10 cellular contexts compared by ENCODE assay signal in the genomic region with DNA sequence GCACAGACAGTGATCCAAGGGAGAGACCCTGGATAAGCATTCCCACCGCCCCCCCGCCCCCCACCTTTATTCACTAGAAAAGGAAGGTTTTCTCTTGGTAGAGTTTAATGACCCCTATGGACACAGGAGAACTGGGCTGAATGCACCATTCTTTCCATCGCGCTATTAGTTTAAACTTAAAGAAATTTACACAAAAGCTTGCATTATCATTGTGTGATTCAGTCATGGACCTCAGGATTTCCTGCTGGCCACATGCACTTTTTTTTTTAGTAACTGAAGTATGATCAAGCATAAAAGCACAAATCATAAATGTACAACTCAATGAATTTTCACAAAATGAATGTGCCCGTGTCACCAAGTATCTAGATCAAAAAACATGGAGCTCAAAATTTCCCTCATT.
"Had no signal": no experiment of that assay in that cellular context is flagged by ENCODE, and none has a peak within 500 bp of the region (broad histone marks: within the 10 kb centered on the region; RNA-seq: fewer than 3 reads in every experiment).

No MANE protein-coding gene starts in this region.

- H2AFZ ChIP-seq: GM23248 had no signal

- H3K27ac Mint-ChIP-seq: HFFc6 had no signal

- DNase-seq: GM23248, GOT3, H7, HFFc6, IMR-90, KG1 had no signal

- H3K4me3 ChIP-seq: GM23248, HAP-1, K562 had no signal

- H3K4me3 Mint-ChIP-seq: HFFc6 had no signal

- H3K9me3 ChIP-seq: HAP-1 had no signal

- ATAC-seq: HCT116 had no signal

- H3K27ac ChIP-seq: GM23248, HL-60 had no signal

- H3K9me3 Mint-ChIP-seq: HFFc6 had no signal

- H3K4me1 ChIP-seq: HAP-1 had no signal

- H3K36me3 ChIP-seq: HAP-1 had no signal
